Comparison of ENCODE assay signal across 16 cellular contexts in genomic region chr22:45344339-45344738, GRCh38. TPM values are rescaled to one million over a fixed set of nuclear protein-coding genes. Genes with fewer than 3 reads are reported as not detected.
DNase-seq lines count a peak whose midpoint lies in the region; ATAC-seq, FAIRE-seq and TF ChIP-seq lines count a peak whose summit lies in the region.
"Had no signal": no experiment of that assay in that cellular context is flagged by ENCODE, and none has a peak within 500 bp of the region (broad histone marks: within the 10 kb centered on the region; RNA-seq: fewer than 3 reads in every experiment).

No MANE protein-coding gene starts in this region.

- no peak for TF ChIP-seq EP300 in A549 (IDR thresholded peaks at IDR 0.05)

- peaks cover 6% of the 10 kb centered on the region for H3K36me3 ChIP-seq in bronchial epithelial cell (ENCODE audit: control insufficient read depth, insufficient read depth, low read length)

- FAIRE-seq in A549 (lab: Jason Lieb, UNC) (no peak), bronchial epithelial cell (lab: Jason Lieb, UNC) (no peak)
- FAIRE-seq: GM12892 had no signal

- CTCF ChIA-PET in A549 (lab: Yijun Ruan, JAX): interaction anchor here (0.6 kb wide), 1 partner anchor 8 kb away, joined by 3 read pairs; no protein-coding TSS in a partner anchor
- CTCF ChIA-PET in GM10248 (lab: Yijun Ruan, JAX): interaction anchor here (1.5 kb wide), 1 partner anchor 58 kb away, joined by 3 read pairs; no protein-coding TSS in a partner anchor

- POLR2A ChIA-PET in A549 (lab: Yijun Ruan, JAX): no interaction called here
- POLR2A ChIA-PET in GM10248 (lab: Yijun Ruan, JAX): no interaction called here

- no peak for TF ChIP-seq RAD21 in A549 (conservative IDR thresholded peaks at IDR 0.05 in 1 of 2, IDR thresholded peaks at IDR 0.05 in 1 of 2)

- 51% methylated on average over 5 of the region's 5 CpGs for WGBS in A549 (ENCODE audit: missing lambda C conversion rate)

- H3K27me3 ChIP-seq in bronchial epithelial cell (ENCODE audit: control insufficient read depth, insufficient read depth, low read length): no peaks in the 10 kb centered on the region
- H3K27me3 ChIP-seq: MG63 had no signal

- H3K4me3 ChIP-seq in A549: no peak overlapping the region
- no peak overlapping the region for H3K4me3 ChIP-seq in bronchial epithelial cell (ENCODE audit: low read depth, low read length)
- H3K4me3 ChIP-seq: MG63 had no signal

- H3K4me2 ChIP-seq in A549: no peak overlapping the region

- H3K27ac ChIP-seq in A549: no peak overlapping the region
- H3K27ac ChIP-seq: C4-2B had no signal

- TF ChIP-seq CTCF in A549 (IDR thresholded peaks at IDR 0.05) (no peak), GM10248 (IDR thresholded peaks at IDR 0.05; ENCODE audit: control extremely low read depth, extremely low read depth, low read depth, missing control alignments) (no peak), bronchial epithelial cell (IDR thresholded peaks at IDR 0.05; ENCODE audit: insufficient read depth, low read length, severe bottlenecking) (peak; percentile 8)

- TF ChIP-seq POLR2A in A549 (IDR thresholded peaks at IDR 0.05; ENCODE audit: low read length): no peak

- DNase-seq in A549 (ENCODE audit: low read depth in 1 of 2, low spot score in 1 of 2) (peak; percentile 28 to 41), GM10248 (ENCODE audit: extremely low spot score) (peak; percentile 15), bronchial epithelial cell (ENCODE audit: low read depth) (peak; percentile 26), medulla oblongata (ENCODE audit: extremely low spot score) (peak; percentile 64), NCI-H82 (lab: John Stamatoyannopoulos, UW) (no peak), COLO829 (ENCODE audit: low spot score) (no peak), NCI-H187 (lab: John Stamatoyannopoulos, UW) (no peak)
- DNase-seq: activated CD4-positive, alpha-beta T cell treated with anti-CD3 and anti-CD28 coated beads for 36 hours; activated effector memory CD4-positive, alpha-beta T cell treated with anti-CD3 and anti-CD28 coated beads, Interleukin-2, amount 50 U/mL, for 16 hours; MG63; stimulated activated CD4-positive, alpha-beta T cell treated with anti-CD3 and anti-CD28 coated beads, Interleukin-4, amount 100 ng/mL, for 24 hours had no signal

- ATAC-seq in A549: peak; percentile 87 to 89
- ATAC-seq in HG02759 (IDR thresholded peaks at IDR 0.05; ENCODE audit: unreplicated experiment): no peak
- ATAC-seq: activated CD4-positive, alpha-beta T cell treated with anti-CD3 and anti-CD28 coated beads for 36 hours; natural killer cell treated with Interleukin-12 subunit alpha and Interleukin-12 subunit beta and Interleukin-15 and Interleukin-18, amount 100 ng/mL, for 72 hours had no signal

- no peaks in the 10 kb centered on the region for H3K9me3 ChIP-seq in A549
- H3K9me3 ChIP-seq: MG63 had no signal

- no peaks in the 10 kb centered on the region for H3K4me1 ChIP-seq in A549

TF ChIP-seq in A549, 52 proteins besides CTCF, POLR2A, EP300 and RAD21:
- TF ChIP-seq MAFK (IDR thresholded peaks at IDR 0.05; ENCODE audit: partially characterized antibody) (no peak), ZSCAN20 (CRISPR knock-in tag; IDR thresholded peaks at IDR 0.05) (no peak), CHD4 (IDR thresholded peaks at IDR 0.05; ENCODE audit: borderline replicate concordance) (no peak), ZFP36 (IDR thresholded peaks at IDR 0.05; ENCODE audit: borderline replicate concordance, partially characterized antibody) (no peak), ZNF302 (CRISPR knock-in tag; IDR thresholded peaks at IDR 0.05) (no peak), RFX5 (IDR thresholded peaks at IDR 0.05) (no peak), NR3C1 (IDR thresholded peaks at IDR 0.05) (no peak), HOXA7 (CRISPR knock-in tag; IDR thresholded peaks at IDR 0.05) (no peak), ESRRA (IDR thresholded peaks at IDR 0.05; ENCODE audit: borderline replicate concordance, low read length) (no peak), RARB (CRISPR knock-in tag; IDR thresholded peaks at IDR 0.05) (no peak), REST (IDR thresholded peaks at IDR 0.05) (no peak), SMC3 (IDR thresholded peaks at IDR 0.05) (no peak), SREBF2 (IDR thresholded peaks at IDR 0.05) (no peak), MAZ (IDR thresholded peaks at IDR 0.05; ENCODE audit: borderline replicate concordance, low read depth, low read length) (no peak)

RNA-seq across cellular contexts. Expression of gene FAM118A, which starts 34.6 kb away (rescaled TPM):
- 15.8 and 16.8 TPM in 2 replicates for polyA plus RNA-seq in A549 (2011; rRNA removed)
- polyA plus RNA-seq in A549 (2012; cell fraction: cytosol; rRNA removed): 10.4 and 12.2 TPM in 2 replicates
- polyA plus RNA-seq in A549 (2012; cell fraction: nucleus; rRNA removed): 24.0 and 27.5 TPM in 2 replicates
- polyA plus RNA-seq in A549 (2017; fragmentation: RNase III; extraction: RNeasy Plus Mini Kit Qiagen cat#74134 plus additional on column Dnase treatment): 16.4 to 18.1 TPM (median 16.6 TPM) in 3 replicates
- polyA minus RNA-seq in A549 (2011; rRNA and poly(A)+ RNA removed): 7.9 and 14.1 TPM in 2 replicates
- total RNA-seq in bronchial epithelial cell: 16.3 and 28.2 TPM in 2 replicates

RNA-seq across cellular contexts. Expression of gene UPK3A, which starts 59.6 kb away (rescaled TPM):
- polyA plus RNA-seq in A549 (2011; rRNA removed): not detected in 2 replicates
- not detected in 2 replicates for polyA plus RNA-seq in A549 (2012; cell fraction: cytosol; rRNA removed)
- polyA plus RNA-seq in A549 (2012; cell fraction: nucleus; rRNA removed): not detected in 2 replicates
- polyA plus RNA-seq in A549 (2017; fragmentation: RNase III; extraction: RNeasy Plus Mini Kit Qiagen cat#74134 plus additional on column Dnase treatment): not detected in 3 replicates
- not detected in 2 replicates for polyA minus RNA-seq in A549 (2011; rRNA and poly(A)+ RNA removed)
- total RNA-seq in bronchial epithelial cell: not detected in 2 replicates
- total RNA-seq: activated CD4-positive, alpha-beta T cell treated with anti-CD3 and anti-CD28 coated beads for 36 hours; natural killer cell treated with Interleukin-12 subunit alpha and Interleukin-12 subunit beta and Interleukin-15 and Interleukin-18, amount 100 ng/mL, for 72 hours; subcutaneous adipose tissue had no signal

Comparison
In these comparisons a context has a peak if more than half of its experiments do, and no peak if none do; other contexts are left out.
1. DNase-seq: peak in A549 (2 of 2), GM10248 (single experiment), bronchial epithelial cell (single experiment) and medulla oblongata (single experiment); none in NCI-H82 (single experiment), COLO829 (single experiment) and NCI-H187 (0 of 2).